In the genomic region with DNA sequence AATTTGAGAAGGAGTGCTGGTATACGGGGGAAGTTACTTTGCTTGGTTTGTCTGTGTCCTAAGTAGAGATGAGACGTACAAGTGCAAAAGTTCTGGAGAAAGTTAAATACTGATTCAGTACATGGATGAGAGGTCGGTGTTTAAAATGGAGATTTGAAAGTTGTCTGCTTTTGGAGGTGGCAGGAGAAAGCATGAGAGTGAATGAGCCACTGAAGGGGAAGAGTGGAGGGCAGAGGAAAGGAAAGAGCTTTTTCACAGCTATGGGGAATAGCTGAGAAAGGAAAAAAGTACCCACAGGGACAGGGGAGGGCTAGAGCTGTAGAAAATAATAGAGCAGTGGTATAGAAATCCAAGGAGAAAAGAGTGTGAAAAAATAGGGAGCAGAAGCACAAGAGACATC, we compare ENCODE assay signal across 1 cellular context.
TF ChIP-seq lines count a peak whose summit lies in the region.

No MANE protein-coding gene starts in this region.

TF ChIP-seq in K562, 482 proteins besides CTCF, POLR2A, EP300 and RAD21:
- TF ChIP-seq CHCHD3 (CRISPR knock-in tag; IDR thresholded peaks at IDR 0.05) (no peak), ATF1 (CRISPR knock-in tag; IDR thresholded peaks at IDR 0.05) (no peak), ATF1 (tag; IDR thresholded peaks at IDR 0.05) (no peak), ELF4 (CRISPR knock-in tag; IDR thresholded peaks at IDR 0.05) (no peak), SMAD1 (IDR thresholded peaks at IDR 0.05; ENCODE audit: low read depth, low read length, partially characterized antibody) (no peak), ZNF354B (CRISPR knock-in tag; IDR thresholded peaks at IDR 0.05) (no peak), BACH1 (tag; IDR thresholded peaks at IDR 0.05) (no peak)
